In the genomic region with DNA sequence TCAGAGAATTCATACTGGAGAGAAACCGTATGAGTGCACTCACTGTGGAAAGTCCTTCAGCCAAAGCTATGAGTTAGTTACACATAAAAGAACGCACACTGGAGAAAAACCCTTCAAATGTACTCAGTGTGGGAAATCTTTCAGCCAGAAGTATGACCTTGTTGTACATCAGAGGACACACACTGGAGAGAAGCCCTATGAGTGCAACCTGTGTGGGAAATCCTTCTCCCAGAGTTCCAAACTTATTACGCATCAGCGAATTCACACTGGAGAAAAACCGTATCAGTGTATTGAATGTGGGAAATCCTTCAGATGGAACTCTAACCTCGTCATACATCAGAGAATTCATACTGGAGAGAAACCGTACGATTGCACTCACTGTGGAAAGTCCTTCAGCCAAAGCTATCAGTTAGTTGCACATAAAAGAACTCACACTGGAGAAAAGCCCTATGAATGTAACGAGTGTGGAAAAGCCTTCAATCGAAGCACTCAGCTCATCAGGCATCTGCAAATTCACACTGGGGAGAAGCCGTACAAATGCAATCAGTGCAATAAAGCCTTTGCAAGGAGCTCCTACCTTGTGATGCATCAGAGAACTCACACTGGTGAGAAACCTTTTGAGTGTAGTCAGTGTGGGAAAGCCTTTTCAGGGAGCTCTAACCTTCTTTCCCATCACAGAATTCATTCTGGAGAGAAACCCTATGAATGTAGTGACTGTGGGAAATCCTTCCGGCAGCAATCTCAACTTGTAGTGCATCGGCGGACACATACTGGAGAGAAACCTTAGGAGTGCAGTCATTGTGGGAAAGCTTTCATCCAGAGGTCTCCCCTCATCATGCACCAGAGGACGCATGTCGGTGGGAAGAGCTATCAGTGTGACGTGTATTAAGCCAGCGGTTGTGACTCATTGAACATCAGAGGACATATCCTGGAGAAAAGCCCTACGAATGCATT, we compare ENCODE assay signal across 16 cellular contexts. TPM values are rescaled to one million over a fixed set of nuclear protein-coding genes. Genes with fewer than 3 reads are reported as not detected.
DNase-seq lines count a peak whose midpoint lies in the region; ATAC-seq, FAIRE-seq and TF ChIP-seq lines count a peak whose summit lies in the region.
"Had no signal": no experiment of that assay in that cellular context is flagged by ENCODE, and none has a peak within 500 bp of the region (broad histone marks: within the 10 kb centered on the region; RNA-seq: fewer than 3 reads in every experiment).

No MANE protein-coding gene starts in this region.

- FAIRE-seq in A549 (lab: Jason Lieb, UNC) (peak; percentile 36), keratinocyte (lab: Jason Lieb, UNC) (peak; percentile 20), RCC 7860 (lab: Jason Lieb, UNC) (no peak)
- FAIRE-seq: TTC549 had no signal

- H3K9ac ChIP-seq in adipocyte (ENCODE audit: low read length): no peak overlapping the region
- H3K9ac ChIP-seq in keratinocyte (ENCODE audit: control insufficient read depth, extremely low read depth, insufficient read depth, low read length): no peak overlapping the region

- H3K27me3 ChIP-seq in adipocyte (replicated peaks; ENCODE audit: control insufficient read depth, insufficient read depth, low read length): no peaks in the 10 kb centered on the region
- H3K27me3 ChIP-seq in keratinocyte (ENCODE audit: control insufficient read depth, extremely low read depth, insufficient read depth, low read length): no peaks in the 10 kb centered on the region
- H3K27me3 ChIP-seq in lower lobe of right lung (ENCODE audit: low read depth): no peaks in the 10 kb centered on the region
- H3K27me3 ChIP-seq: MG63, ovary had no signal

- TF ChIP-seq RAD21 in A549 (conservative IDR thresholded peaks at IDR 0.05 in 1 of 2, IDR thresholded peaks at IDR 0.05 in 1 of 2): no peak

- TF ChIP-seq POLR2A in A549 (IDR thresholded peaks at IDR 0.05; ENCODE audit: low read length): no peak

- no peaks in the 10 kb centered on the region for H3K4me1 Mint-ChIP-seq in glutamatergic neuron (ENCODE audit: low read depth, unreplicated experiment)

- H3K36me3 Mint-ChIP-seq in glutamatergic neuron (ENCODE audit: unreplicated experiment): peaks cover 75% of the 10 kb centered on the region

- H2AFZ ChIP-seq in keratinocyte (ENCODE audit: control insufficient read depth, low read length): no peak overlapping the region

- TF ChIP-seq CTCF in A549 (IDR thresholded peaks at IDR 0.05): no peak
- no peak for TF ChIP-seq CTCF in GM12865 (IDR thresholded peaks at IDR 0.05; ENCODE audit: insufficient read depth, low read depth, low read length, missing control alignments)
- TF ChIP-seq CTCF in keratinocyte (optimal IDR thresholded peaks at IDR 0.05 in 1 of 3, IDR thresholded peaks at IDR 0.05 in 1 of 3, conservative IDR thresholded peaks at IDR 0.05 in 1 of 3; ENCODE audit: extremely low read depth in 1 of 3, insufficient read depth in 2 of 3, low read length in 3 of 3): no peak
- no peak for TF ChIP-seq CTCF in glutamatergic neuron (IDR thresholded peaks at IDR 0.05; ENCODE audit: partially characterized antibody, unreplicated experiment)
- TF ChIP-seq CTCF in lower lobe of right lung (IDR thresholded peaks at IDR 0.05): no peak

- 93% methylated on average over 19 of the region's 19 CpGs for WGBS in A549 (ENCODE audit: missing lambda C conversion rate)

- H3K27ac Mint-ChIP-seq in glutamatergic neuron (ENCODE audit: unreplicated experiment): no peak overlapping the region
- H3K27ac Mint-ChIP-seq: activated naive CD4-positive, alpha-beta T cell treated with anti-CD3 and anti-CD28 coated beads, Interleukin-2, amount 50 U/mL, for 24 hours; dendritic cell treated with granulocyte-macrophage colony-stimulating factor and Interleukin-4, amounts not matched to agents 40 ng/mL and 50 ng/mL, for 4 days had no signal

- no peaks in the 10 kb centered on the region for H4K20me1 ChIP-seq in keratinocyte (ENCODE audit: control insufficient read depth, extremely low read depth, insufficient read depth, low read length)

- H3K4me2 ChIP-seq in A549: no peak overlapping the region
- no peak overlapping the region for H3K4me2 ChIP-seq in keratinocyte (ENCODE audit: control insufficient read depth, extremely low read depth, insufficient read depth, low read depth, low read length)

- no peak overlapping the region for H3K4me3 Mint-ChIP-seq in glutamatergic neuron (ENCODE audit: unreplicated experiment)
- H3K4me3 Mint-ChIP-seq: activated naive CD4-positive, alpha-beta T cell treated with anti-CD3 and anti-CD28 coated beads, Interleukin-2, amount 50 U/mL, for 24 hours; dendritic cell treated with granulocyte-macrophage colony-stimulating factor and Interleukin-4, amounts not matched to agents 40 ng/mL and 50 ng/mL, for 4 days had no signal

- H3K36me3 ChIP-seq in adipocyte (ENCODE audit: control insufficient read depth, insufficient read depth, low read length, severe bottlenecking): peaks cover 89% of the 10 kb centered on the region
- peaks cover 23 to 25% of the 10 kb centered on the region in 2 experiments for H3K36me3 ChIP-seq in keratinocyte (ENCODE audit: control insufficient read depth in 2 of 2, extremely low read depth in 1 of 2, insufficient read depth in 2 of 2, low read length in 2 of 2)
- H3K36me3 ChIP-seq in lower lobe of right lung: peaks cover 3% of the 10 kb centered on the region

- DNase-seq in A549 (ENCODE audit: low read depth in 1 of 2, low spot score in 1 of 2) (peak in 1 of 2 experiments; percentile 48), GM12865 (ENCODE audit: low read depth) (peak; percentile 18), adipocyte (ENCODE audit: low read depth) (no peak), keratinocyte (ENCODE audit: low read depth, low spot score) (no peak), hypothalamus (lab: John Stamatoyannopoulos, UW) (no peak), glutamatergic neuron (no peak), RCC 7860 (ENCODE audit: low spot score) (no peak), lower lobe of right lung (no peak)
- DNase-seq: left ventricle myocardium inferior, MG63, NCI-H226, ovary had no signal

- H3K9me1 ChIP-seq in keratinocyte (ENCODE audit: control insufficient read depth, extremely low read depth, insufficient read depth, low read length): no peaks in the 10 kb centered on the region

- H3K4me1 ChIP-seq in A549 (no peaks in the 10 kb centered on the region), adipocyte (ENCODE audit: control insufficient read depth, insufficient read depth, low read length) (no peaks in the 10 kb centered on the region), keratinocyte (ENCODE audit: control insufficient read depth, extremely low read depth, insufficient read depth, low read length) (no peaks in the 10 kb centered on the region), lower lobe of right lung (no peaks in the 10 kb centered on the region)
- H3K4me1 ChIP-seq: left ventricle myocardium inferior had no signal

- peaks cover 24% of the 10 kb centered on the region for H3K27me3 Mint-ChIP-seq in glutamatergic neuron (ENCODE audit: unreplicated experiment)
- H3K27me3 Mint-ChIP-seq: activated naive CD4-positive, alpha-beta T cell treated with anti-CD3 and anti-CD28 coated beads, Interleukin-2, amount 50 U/mL, for 24 hours; dendritic cell treated with granulocyte-macrophage colony-stimulating factor and Interleukin-4, amounts not matched to agents 40 ng/mL and 50 ng/mL, for 4 days had no signal

- POLR2A ChIA-PET in A549 (lab: Yijun Ruan, JAX): no interaction called here

- intact Hi-C loops in lower lobe of right lung (cut with DNase I): no loop called here

- CTCF ChIA-PET in A549 (lab: Yijun Ruan, JAX): interaction anchor here (1.0 to 1.4 kb wide), 2 partner anchors 9 to 11 kb away, joined by 3 read pairs; no protein-coding TSS in a partner anchor

- peaks cover 100% of the 10 kb centered on the region for H3K9me3 ChIP-seq in A549
- H3K9me3 ChIP-seq in adipocyte (ENCODE audit: control insufficient read depth, low read length): peaks cover 100% of the 10 kb centered on the region
- H3K9me3 ChIP-seq in keratinocyte (ENCODE audit: control insufficient read depth, low read depth, low read length): peaks cover 82% of the 10 kb centered on the region
- peaks cover 99% of the 10 kb centered on the region for H3K9me3 ChIP-seq in lower lobe of right lung

- H3K27ac ChIP-seq in A549: no peak overlapping the region
- no peak overlapping the region for H3K27ac ChIP-seq in keratinocyte (ENCODE audit: control insufficient read depth, insufficient read depth, low read length)
- no peak overlapping the region for H3K27ac ChIP-seq in lower lobe of right lung
- H3K27ac ChIP-seq: left ventricle myocardium inferior, ovary had no signal

- H3K79me2 ChIP-seq in keratinocyte (ENCODE audit: control insufficient read depth, insufficient read depth, low read length): no peaks in the 10 kb centered on the region

- dilution Hi-C loops in keratinocyte (cut with MboI; ENCODE audit: extremely low pct_ligation_motif_present, low sequenced_read_pairs): no loop called here

- TF ChIP-seq EP300 in A549 (IDR thresholded peaks at IDR 0.05): no peak

- ATAC-seq in A549: no peak
- ATAC-seq in lower lobe of right lung: no peak
- ATAC-seq: Right ventricle myocardium inferior had no signal

- H3K9me3 Mint-ChIP-seq in glutamatergic neuron (ENCODE audit: unreplicated experiment): peaks cover 81% of the 10 kb centered on the region

- H3K4me3 ChIP-seq in A549: no peak overlapping the region
- H3K4me3 ChIP-seq in GM12865 (ENCODE audit: low read depth, low read length): no peak overlapping the region
- H3K4me3 ChIP-seq in adipocyte (ENCODE audit: low read length): peak overlapping the region; percentile 66
- no peak overlapping the region for H3K4me3 ChIP-seq in keratinocyte (ENCODE audit: control insufficient read depth in 2 of 3, extremely low read depth in 1 of 3, insufficient read depth in 2 of 3, low read depth in 1 of 3, low read length in 3 of 3)
- H3K4me3 ChIP-seq in lower lobe of right lung: no peak overlapping the region
- H3K4me3 ChIP-seq: left ventricle myocardium inferior, MG63, ovary had no signal

RNA-seq across cellular contexts. Expression of a gene that starts 16.5 kb away (rescaled TPM):
- polyA plus RNA-seq in A549 (2011; rRNA removed): 4.0 and 5.6 TPM in 2 replicates
- 1.2 and 1.8 TPM in 2 replicates for polyA plus RNA-seq in A549 (2012; cell fraction: cytosol; rRNA removed)
- polyA plus RNA-seq in A549 (2012; cell fraction: nucleus; rRNA removed): 4.2 and 6.8 TPM in 2 replicates
- 2.0 to 2.3 TPM (median 2.3 TPM) in 3 replicates for polyA plus RNA-seq in A549 (2017; fragmentation: RNase III; extraction: RNeasy Plus Mini Kit Qiagen cat#74134 plus additional on column Dnase treatment)
- polyA minus RNA-seq in A549 (2011; rRNA and poly(A)+ RNA removed): 15.5 and 16.9 TPM in 2 replicates
- 2.5 to 2.8 TPM (median 2.7 TPM) in 3 replicates for polyA plus RNA-seq in keratinocyte
- 0.46 TPM for polyA plus RNA-seq in keratinocyte (2011; ENCODE audit: low read depth)
- polyA plus RNA-seq in keratinocyte (2011; cell fraction: cytosol; rRNA removed): 1.6 and 1.9 TPM in 2 replicates
- polyA plus RNA-seq in keratinocyte (2011; cell fraction: nucleus; rRNA removed): 9.1 and 10.3 TPM in 2 replicates
- 1.9 and 2.2 TPM in 2 replicates for polyA plus RNA-seq in keratinocyte (2012; ENCODE audit: low replicate concordance)
- polyA minus RNA-seq in keratinocyte: 8.2 to 12.8 TPM (median 9.0 TPM) in 3 replicates
- 5.4 TPM for polyA minus RNA-seq in keratinocyte (2011; cell fraction: cytosol; rRNA and poly(A)+ RNA removed)
- 8.3 and 16.7 TPM in 2 replicates for polyA minus RNA-seq in keratinocyte (2011; cell fraction: nucleus; rRNA and poly(A)+ RNA removed)
- total RNA-seq in glutamatergic neuron (ENCODE audit: unreplicated experiment): 24.8 TPM
- 5.4 TPM for total RNA-seq in lower lobe of right lung

RNA-seq across cellular contexts. Expression of a gene that starts 33.5 kb away (rescaled TPM):
- 32.7 and 33.1 TPM in 2 replicates for polyA plus RNA-seq in A549 (2011; rRNA removed)
- polyA plus RNA-seq in A549 (2012; cell fraction: cytosol; rRNA removed): 28.1 and 28.7 TPM in 2 replicates
- polyA plus RNA-seq in A549 (2012; cell fraction: nucleus; rRNA removed): 15.6 and 27.3 TPM in 2 replicates
- 22.5 to 30.6 TPM (median 23.7 TPM) in 3 replicates for polyA plus RNA-seq in A549 (2017; fragmentation: RNase III; extraction: RNeasy Plus Mini Kit Qiagen cat#74134 plus additional on column Dnase treatment)
- 30.1 and 30.2 TPM in 2 replicates for polyA minus RNA-seq in A549 (2011; rRNA and poly(A)+ RNA removed)
- 28.2 to 38.4 TPM (median 30.9 TPM) in 3 replicates for polyA plus RNA-seq in keratinocyte
- 17.9 TPM for polyA plus RNA-seq in keratinocyte (2011; ENCODE audit: low read depth)
- polyA plus RNA-seq in keratinocyte (2011; cell fraction: cytosol; rRNA removed): 22.7 and 28.8 TPM in 2 replicates
- polyA plus RNA-seq in keratinocyte (2011; cell fraction: nucleus; rRNA removed): 31.1 and 31.8 TPM in 2 replicates
- polyA plus RNA-seq in keratinocyte (2012; ENCODE audit: low replicate concordance): 21.6 and 25.3 TPM in 2 replicates
- polyA minus RNA-seq in keratinocyte: 40.5 to 59.5 TPM (median 50.0 TPM) in 3 replicates
- polyA minus RNA-seq in keratinocyte (2011; cell fraction: cytosol; rRNA and poly(A)+ RNA removed): 31.3 TPM
- polyA minus RNA-seq in keratinocyte (2011; cell fraction: nucleus; rRNA and poly(A)+ RNA removed): 28.2 and 40.9 TPM in 2 replicates
- 46.1 TPM for total RNA-seq in glutamatergic neuron (ENCODE audit: unreplicated experiment)
- total RNA-seq in lower lobe of right lung: 22.6 TPM

RNA-seq across cellular contexts. Expression of a gene that starts 42.9 kb away (rescaled TPM):
- polyA plus RNA-seq in A549 (2011; rRNA removed): 112 and 142 TPM in 2 replicates
- 68.7 and 76.9 TPM in 2 replicates for polyA plus RNA-seq in A549 (2012; cell fraction: cytosol; rRNA removed)
- polyA plus RNA-seq in A549 (2012; cell fraction: nucleus; rRNA removed): 90.0 and 131 TPM in 2 replicates
- polyA plus RNA-seq in A549 (2017; fragmentation: RNase III; extraction: RNeasy Plus Mini Kit Qiagen cat#74134 plus additional on column Dnase treatment): 104 to 126 TPM (median 109 TPM) in 3 replicates
- polyA minus RNA-seq in A549 (2011; rRNA and poly(A)+ RNA removed): 53.7 and 56.4 TPM in 2 replicates
- polyA plus RNA-seq in keratinocyte: 42.5 to 48.6 TPM (median 44.8 TPM) in 3 replicates
- polyA plus RNA-seq in keratinocyte (2011; ENCODE audit: low read depth): 95.8 TPM
- 31.4 and 34.7 TPM in 2 replicates for polyA plus RNA-seq in keratinocyte (2011; cell fraction: cytosol; rRNA removed)
- 67.3 and 77.7 TPM in 2 replicates for polyA plus RNA-seq in keratinocyte (2011; cell fraction: nucleus; rRNA removed)
- 38.3 and 47.8 TPM in 2 replicates for polyA plus RNA-seq in keratinocyte (2012; ENCODE audit: low replicate concordance)
- 16.5 to 24.7 TPM (median 22.6 TPM) in 3 replicates for polyA minus RNA-seq in keratinocyte
- polyA minus RNA-seq in keratinocyte (2011; cell fraction: cytosol; rRNA and poly(A)+ RNA removed): 7.3 TPM
- 14.1 and 17.4 TPM in 2 replicates for polyA minus RNA-seq in keratinocyte (2011; cell fraction: nucleus; rRNA and poly(A)+ RNA removed)
- total RNA-seq in glutamatergic neuron (ENCODE audit: unreplicated experiment): 56.2 TPM
- 31.6 TPM for total RNA-seq in lower lobe of right lung
